Comparison of ENCODE assay signal across 8 cellular contexts in the genomic region with DNA sequence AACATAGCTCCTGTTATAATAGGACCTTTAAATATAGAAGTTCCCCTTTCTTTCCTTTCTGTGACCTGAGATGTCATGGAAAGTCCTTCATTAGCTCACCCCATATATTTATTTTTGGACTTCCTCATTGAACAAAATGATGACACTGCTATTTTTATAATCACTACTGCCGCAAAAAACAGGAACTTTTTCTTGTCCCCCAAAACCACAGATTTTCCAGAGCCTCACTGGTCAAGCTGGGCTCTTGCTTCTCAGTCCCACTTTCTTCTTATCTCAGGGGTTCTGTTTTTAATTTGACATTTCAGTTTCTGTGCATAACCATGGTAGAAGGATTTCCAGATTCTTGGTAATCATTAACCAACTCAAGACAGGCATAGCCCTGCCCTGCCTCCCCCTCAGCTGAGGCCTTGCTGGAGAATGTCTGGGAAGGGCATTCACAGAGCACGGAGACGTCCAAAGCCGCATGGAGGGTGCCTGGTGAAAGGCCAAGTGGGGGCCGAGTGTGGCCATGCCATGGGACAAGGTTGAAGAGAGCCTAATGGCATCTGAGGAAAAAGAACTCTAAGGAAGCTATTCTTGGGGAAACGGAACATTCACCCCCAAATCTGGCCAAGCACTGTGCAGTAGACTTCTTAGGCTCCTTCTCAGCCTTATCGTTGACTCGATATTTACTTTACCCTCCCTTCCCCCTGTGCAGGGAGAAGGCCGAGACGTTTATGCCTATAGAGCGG.
DNase-seq lines count a peak whose midpoint lies in the region; ATAC-seq and TF ChIP-seq lines count a peak whose summit lies in the region.

No MANE protein-coding gene starts in this region.

- H3K27me3 ChIP-seq in Peyer's patch, result no peaks in the 10 kb centered on the region
- no peaks in the 10 kb centered on the region for H3K27me3 ChIP-seq in neutrophil

- no peak overlapping the region for H3K27ac Mint-ChIP-seq in activated T-helper 2 cell treated with anti-CD3 and anti-CD28 coated beads, Interferon-gamma antibody, Interleukin-2, Interleukin-4, amounts not matched to agents 10 μg/mL and 5 μg/mL and 100 μg/mL, durations not matched to agents 14 hours and 24 hours and 36 hours
- H3K27ac Mint-ChIP-seq in activated CD4-positive, alpha-beta memory T cell treated with anti-CD3 and anti-CD28 coated beads for 36 hours, result no peak overlapping the region

- peaks cover 0 to 18% (median 1%) of the 10 kb centered on the region in 4 donors for H3K4me1 ChIP-seq in Peyer's patch
- H3K4me1 ChIP-seq in neutrophil (ENCODE audit: control insufficient read depth in 1 of 2, insufficient read depth in 1 of 2, low read depth in 1 of 2, low read length in 1 of 2), result peaks cover 30 to 44% of the 10 kb centered on the region in 2 experiments

- TF ChIP-seq CTCF in Peyer's patch (IDR thresholded peaks at IDR 0.05) (no peak), neutrophil (IDR thresholded peaks at IDR 0.05) (no peak)

- H3K27me3 Mint-ChIP-seq in activated T-helper 2 cell treated with anti-CD3 and anti-CD28 coated beads, Interferon-gamma antibody, Interleukin-2, Interleukin-4, amounts not matched to agents 10 μg/mL and 5 μg/mL and 100 μg/mL, durations not matched to agents 14 hours and 24 hours and 36 hours (ENCODE audit: low read depth), result peaks cover 2% of the 10 kb centered on the region
- H3K27me3 Mint-ChIP-seq in activated CD4-positive, alpha-beta memory T cell treated with anti-CD3 and anti-CD28 coated beads for 36 hours, result peaks cover 6% of the 10 kb centered on the region

- POLR2A ChIA-PET in activated CD4-positive, alpha-beta memory T cell treated with anti-CD3 and anti-CD28 coated beads for 36 hours (lab: Charles Lee), result no interaction called here

- no peak overlapping the region for H3K4me3 ChIP-seq in Peyer's patch
- H3K4me3 ChIP-seq in neutrophil (ENCODE audit: low read depth in 1 of 2, low read length in 1 of 2), result peak overlapping the region in 1 of 2 experiments; percentile 26

- H3K4me3 Mint-ChIP-seq in activated T-helper 2 cell treated with anti-CD3 and anti-CD28 coated beads, Interferon-gamma antibody, Interleukin-2, Interleukin-4, amounts not matched to agents 10 μg/mL and 5 μg/mL and 100 μg/mL, durations not matched to agents 14 hours and 24 hours and 36 hours (ENCODE audit: low read depth), result no peak overlapping the region
- H3K4me3 Mint-ChIP-seq in activated CD4-positive, alpha-beta memory T cell treated with anti-CD3 and anti-CD28 coated beads for 36 hours, result no peak overlapping the region

- intact Hi-C loops in activated T-helper 2 cell treated with anti-CD3 and anti-CD28 coated beads, Interferon-gamma antibody, Interleukin-2, Interleukin-4, amounts not matched to agents 10 μg/mL and 5 μg/mL and 100 μg/mL, durations not matched to agents 14 hours and 24 hours and 36 hours (cut with micrococcal nuclease), result no loop called here
- intact Hi-C loops in activated CD4-positive, alpha-beta memory T cell treated with anti-CD3 and anti-CD28 coated beads for 36 hours (cut with micrococcal nuclease), result no loop called here

- H3K9me3 ChIP-seq in Peyer's patch (no peaks in the 10 kb centered on the region), neutrophil (no peaks in the 10 kb centered on the region)

- DNase-seq in Peyer's patch (peak in 2 of 3 donors; percentile 74 to 79), iPS-NIHi11 (ENCODE audit: low spot score) (no peak)
- no peak for DNase-seq in stimulated activated CD4-positive, alpha-beta T cell treated with anti-CD3 and anti-CD28 coated beads, Interleukin-12 subunit alpha, Interleukin-12 subunit beta, amount 100 ng/mL, for 4 hours
- DNase-seq in activated T-helper 2 cell treated with anti-CD3 and anti-CD28 coated beads, Interferon-gamma antibody, Interleukin-2, Interleukin-4, amounts not matched to agents 10 μg/mL and 5 μg/mL and 100 μg/mL, durations not matched to agents 14 hours and 24 hours and 36 hours (ENCODE audit: low spot score), result no peak
- DNase-seq in activated CD4-positive, alpha-beta memory T cell treated with anti-CD3 and anti-CD28 coated beads for 36 hours, result no peak

- H3K4me1 Mint-ChIP-seq in activated T-helper 2 cell treated with anti-CD3 and anti-CD28 coated beads, Interferon-gamma antibody, Interleukin-2, Interleukin-4, amounts not matched to agents 10 μg/mL and 5 μg/mL and 100 μg/mL, durations not matched to agents 14 hours and 24 hours and 36 hours (ENCODE audit: low read depth), result no peaks in the 10 kb centered on the region
- H3K4me1 Mint-ChIP-seq in activated CD4-positive, alpha-beta memory T cell treated with anti-CD3 and anti-CD28 coated beads for 36 hours (ENCODE audit: low read depth), result no peaks in the 10 kb centered on the region

- no peaks in the 10 kb centered on the region for H3K9me3 Mint-ChIP-seq in activated T-helper 2 cell treated with anti-CD3 and anti-CD28 coated beads, Interferon-gamma antibody, Interleukin-2, Interleukin-4, amounts not matched to agents 10 μg/mL and 5 μg/mL and 100 μg/mL, durations not matched to agents 14 hours and 24 hours and 36 hours
- H3K9me3 Mint-ChIP-seq in activated CD4-positive, alpha-beta memory T cell treated with anti-CD3 and anti-CD28 coated beads for 36 hours, result no peaks in the 10 kb centered on the region

- peak in 1 of 2 donors; percentile 20 for TF ChIP-seq POLR2A in Peyer's patch (IDR thresholded peaks at IDR 0.05)

- no peaks in the 10 kb centered on the region for H3K36me3 ChIP-seq in Peyer's patch
- no peaks in the 10 kb centered on the region for H3K36me3 ChIP-seq in neutrophil

- no peaks in the 10 kb centered on the region for H3K36me3 Mint-ChIP-seq in activated T-helper 2 cell treated with anti-CD3 and anti-CD28 coated beads, Interferon-gamma antibody, Interleukin-2, Interleukin-4, amounts not matched to agents 10 μg/mL and 5 μg/mL and 100 μg/mL, durations not matched to agents 14 hours and 24 hours and 36 hours (ENCODE audit: low read depth)
- no peaks in the 10 kb centered on the region for H3K36me3 Mint-ChIP-seq in activated CD4-positive, alpha-beta memory T cell treated with anti-CD3 and anti-CD28 coated beads for 36 hours

- CTCF ChIA-PET in activated CD4-positive, alpha-beta memory T cell treated with anti-CD3 and anti-CD28 coated beads for 36 hours (lab: Charles Lee), result no interaction called here

- ATAC-seq in GM18907 (IDR thresholded peaks at IDR 0.05; ENCODE audit: unreplicated experiment) (peak; percentile 70), HG02981 (IDR thresholded peaks at IDR 0.05; ENCODE audit: unreplicated experiment) (peak; percentile 64)

- H3K27ac ChIP-seq in Peyer's patch (peak overlapping the region in 3 of 4 donors; percentile 55 to 88 (median 79)), neutrophil (peak overlapping the region; percentile 66)

Comparison
In these comparisons a context has a peak if more than half of its experiments do, and no peak if none do; other contexts are left out.
1. DNase-seq: peak in Peyer's patch (2 of 3); none in stimulated activated CD4-positive, alpha-beta T cell treated with anti-CD3 and anti-CD28 coated beads, Interleukin-12 subunit alpha, Interleukin-12 subunit beta, amount 100 ng/mL, for 4 hours (single experiment), activated T-helper 2 cell treated with anti-CD3 and anti-CD28 coated beads, Interferon-gamma antibody, Interleukin-2, Interleukin-4, amounts not matched to agents 10 μg/mL and 5 μg/mL and 100 μg/mL, durations not matched to agents 14 hours and 24 hours and 36 hours (single experiment), iPS-NIHi11 (single experiment) and activated CD4-positive, alpha-beta memory T cell treated with anti-CD3 and anti-CD28 coated beads for 36 hours (single experiment).